Comparison of ENCODE assay signal across 8 cellular contexts in the genomic region with DNA sequence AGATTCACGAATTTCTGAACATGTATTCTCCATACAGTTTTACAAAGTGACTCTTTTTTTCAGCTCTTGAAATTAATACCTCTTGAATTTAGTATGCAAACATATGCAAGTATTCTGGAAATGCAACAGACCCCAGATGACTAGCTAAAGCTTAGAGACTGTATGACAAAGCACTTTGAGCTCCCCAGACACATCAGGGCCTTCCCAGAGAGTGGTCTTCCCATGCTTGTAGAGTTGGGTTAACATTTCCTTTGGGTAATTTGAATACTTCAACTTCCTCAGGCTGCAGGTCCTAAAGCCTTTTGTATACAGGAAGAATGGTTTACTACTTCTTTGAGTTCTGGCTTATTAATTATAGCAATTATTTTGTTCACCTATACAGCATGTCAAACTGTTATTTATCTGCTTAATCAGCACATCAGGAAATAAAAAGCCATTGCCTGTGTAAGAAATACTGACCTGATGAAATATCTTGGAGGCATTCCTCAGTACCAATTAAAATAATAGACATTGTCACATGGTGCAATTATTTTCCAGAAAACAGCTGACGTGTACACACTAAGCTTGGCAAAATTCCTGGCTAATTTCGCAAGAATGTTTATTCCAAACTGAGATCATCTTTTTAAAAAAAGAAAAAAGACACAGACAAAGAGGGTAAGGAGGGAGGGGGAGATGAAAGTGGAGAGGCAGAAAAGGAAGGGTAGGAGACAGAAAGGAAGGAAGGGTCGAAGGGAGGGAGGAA.
DNase-seq lines count a peak whose midpoint lies in the region; ATAC-seq lines count a peak whose summit lies in the region.

No MANE protein-coding gene starts in this region.

- H3K27me3 ChIP-seq in SJSA1 (replicated peaks): no peaks in the 10 kb centered on the region

- H3K9me3 Mint-ChIP-seq in activated naive CD4-positive, alpha-beta T cell treated with anti-CD3 and anti-CD28 coated beads, Interleukin-2, amount 50 U/mL, for 72 hours: no peaks in the 10 kb centered on the region

- H3K36me3 Mint-ChIP-seq in activated naive CD4-positive, alpha-beta T cell treated with anti-CD3 and anti-CD28 coated beads, Interleukin-2, amount 50 U/mL, for 72 hours: no peaks in the 10 kb centered on the region

- peaks cover 26% of the 10 kb centered on the region for H3K4me1 ChIP-seq in SJSA1 (replicated peaks)

- peak overlapping the region; percentile 97 for H3K27ac ChIP-seq in SJSA1

- DNase-seq in GM04504 (ENCODE audit: low read depth) (peak; percentile 94), SJSA1 (ENCODE audit: low read depth in 1 of 2, low spot score in 2 of 2) (peak; percentile 48 to 91), glomerular endothelial cell (ENCODE audit: extremely low read depth, low read depth, low spot score) (peak; percentile 29), renal cortical epithelial cell (ENCODE audit: low read depth) (peak; percentile 98), SKM-1 treated with dmso at 0.1 percent for 144 hours (lab: John Stamatoyannopoulos, UW; ENCODE audit: unreplicated experiment) (no peak), NCI-H187 (lab: John Stamatoyannopoulos, UW) (no peak)
- no peak for DNase-seq in stimulated activated CD8-positive, alpha-beta memory T cell treated with anti-CD3 and anti-CD28 coated beads, Interleukin-4, amount 100 ng/mL, for 48 hours
- no peak for DNase-seq in activated naive CD4-positive, alpha-beta T cell treated with anti-CD3 and anti-CD28 coated beads, Interleukin-2, amount 50 U/mL, for 72 hours (ENCODE audit: low spot score in 2 of 2)

- H3K9me3 ChIP-seq in SJSA1 (replicated peaks): no peaks in the 10 kb centered on the region

- H3K4me3 ChIP-seq in SJSA1: no peak overlapping the region

- no peak overlapping the region for H3K27ac Mint-ChIP-seq in activated naive CD4-positive, alpha-beta T cell treated with anti-CD3 and anti-CD28 coated beads, Interleukin-2, amount 50 U/mL, for 72 hours

- H3K36me3 ChIP-seq in SJSA1: no peaks in the 10 kb centered on the region

- ATAC-seq in activated naive CD4-positive, alpha-beta T cell treated with anti-CD3 and anti-CD28 coated beads, Interleukin-2, amount 50 U/mL, for 72 hours: no peak

Comparison
In these comparisons a context has a peak if more than half of its experiments do, and no peak if none do; other contexts are left out.
1. DNase-seq: peak in GM04504 (single experiment), SJSA1 (2 of 2), glomerular endothelial cell (single experiment) and renal cortical epithelial cell (single experiment); none in stimulated activated CD8-positive, alpha-beta memory T cell treated with anti-CD3 and anti-CD28 coated beads, Interleukin-4, amount 100 ng/mL, for 48 hours (single experiment), SKM-1 treated with dmso at 0.1 percent for 144 hours (single experiment), NCI-H187 (0 of 2) and activated naive CD4-positive, alpha-beta T cell treated with anti-CD3 and anti-CD28 coated beads, Interleukin-2, amount 50 U/mL, for 72 hours (0 of 2).